Comparison of ENCODE assay signal across 26 cellular contexts in genomic region chr5:16048132-16048531, GRCh38.
"Had no signal": no experiment of that assay in that cellular context is flagged by ENCODE, and none has a peak within 500 bp of the region (broad histone marks: within the 10 kb centered on the region; RNA-seq: fewer than 3 reads in every experiment).

No MANE protein-coding gene starts in this region.

- H3K27me3 ChIP-seq: adrenal gland, body of pancreas, colonic mucosa had no signal

- H3K9me3 ChIP-seq: adrenal gland, body of pancreas, colonic mucosa had no signal

- DNase-seq: activated CD4-positive, alpha-beta memory T cell treated with anti-CD3 and anti-CD28 coated beads for 36 hours; activated CD4-positive, alpha-beta T cell treated with anti-CD3 and anti-CD28 coated beads for 36 hours; activated CD4-positive, alpha-beta T cell treated with anti-CD3 and anti-CD28 coated beads, Interleukin-2, amount 10 ng/mL, durations not matched to agents 24 days and 14 days; activated CD4-positive, CD25-positive, alpha-beta regulatory T cell; activated CD4-positive, CD25-positive, alpha-beta regulatory T cell treated with anti-CD3 and anti-CD28 coated beads, Interleukin-2, amount 50 U/mL, for 72 hours; activated CD8-positive, alpha-beta memory T cell treated with anti-CD3 and anti-CD28 coated beads, Interleukin-2, amount 10 ng/mL, durations not matched to agents 7 days and 5 days; activated CD8-positive, alpha-beta memory T cell treated with anti-CD3 and anti-CD28 coated beads, Interleukin-2, amount 50 U/mL, for 4 hours; activated CD8-positive, alpha-beta T cell treated with anti-CD3 and anti-CD28 coated beads, Interleukin-2, amount 10 ng/mL, durations not matched to agents 7 days and 5 days; activated effector memory CD4-positive, alpha-beta T cell treated with anti-CD3 and anti-CD28 coated beads, Interleukin-2, amount 50 U/mL, for 16 hours; activated naive CD4-positive, alpha-beta T cell treated with anti-CD3 and anti-CD28 coated beads for 36 hours; activated naive CD8-positive, alpha-beta T cell treated with anti-CD3 and anti-CD28 coated beads for 36 hours; activated naive CD8-positive, alpha-beta T cell treated with anti-CD3 and anti-CD28 coated beads, Interleukin-2, amount 50 U/mL, for 24 hours; activated T-cell treated with anti-CD3 and anti-CD28 coated beads, Interleukin-2, amount 50 U/mL, for 1 hour; activated T-cell treated with anti-CD3 and anti-CD28 coated beads, Interleukin-2, amount 50 U/mL, for 48 hours; adrenal gland; amygdala; aorta; body of pancreas; central memory CD4-positive, alpha-beta T cell; cerebellar nuclear complex; colonic mucosa; effector CD8-positive, alpha-beta T cell; foreskin fibroblast; head of caudate nucleus; T-helper 2 cell had no signal

- ATAC-seq: activated CD4-positive, alpha-beta T cell treated with anti-CD3 and anti-CD28 coated beads for 36 hours; activated CD8-positive, alpha-beta memory T cell treated with anti-CD3 and anti-CD28 coated beads, Interleukin-2, amount 10 ng/mL, durations not matched to agents 7 days and 5 days; activated CD8-positive, alpha-beta T cell treated with anti-CD3 and anti-CD28 coated beads, Interleukin-2, amount 10 ng/mL, durations not matched to agents 7 days and 5 days; activated naive CD8-positive, alpha-beta T cell treated with anti-CD3 and anti-CD28 coated beads, Interleukin-2, amount 50 U/mL, for 24 hours; body of pancreas had no signal

- H3K36me3 ChIP-seq: adrenal gland, colonic mucosa had no signal

- H3K4me1 ChIP-seq: adrenal gland, body of pancreas, colonic mucosa had no signal

- H3K4me3 ChIP-seq: adrenal gland, body of pancreas, colonic mucosa had no signal

- H3K27ac ChIP-seq: adrenal gland, body of pancreas, colonic mucosa, epithelial cell of prostate had no signal
